Comparison of ENCODE assay signal across 18 cellular contexts in the genomic region with DNA sequence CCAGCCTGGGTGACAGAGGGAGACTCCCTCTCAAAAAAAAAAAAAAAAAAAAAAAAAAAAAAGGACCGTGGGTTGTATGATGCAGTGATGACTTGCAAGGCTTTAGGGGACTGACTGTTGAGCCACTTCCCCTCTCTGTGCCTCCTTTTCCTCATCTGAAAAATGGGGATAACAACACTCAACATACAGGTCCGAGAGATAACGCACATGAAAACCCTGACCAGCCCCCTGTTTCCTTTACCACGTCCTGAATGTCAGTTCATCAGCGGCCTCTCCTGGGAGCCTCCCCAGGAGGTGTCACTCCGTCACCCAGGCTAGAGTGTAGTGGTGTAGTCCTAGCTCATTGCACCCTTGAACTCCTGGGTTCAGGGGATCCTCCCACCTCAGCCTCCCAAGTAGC. TPM values are rescaled to one million over a fixed set of nuclear protein-coding genes. Genes with fewer than 3 reads are reported as not detected.
A peak's percentile ranks its signal among the peaks of the same experiment; 100 is the strongest.
DNase-seq lines count a peak whose midpoint lies in the region; ATAC-seq lines count a peak whose summit lies in the region.
"Had no signal": no experiment of that assay in that cellular context is flagged by ENCODE, and none has a peak within 500 bp of the region (broad histone marks: within the 10 kb centered on the region; RNA-seq: fewer than 3 reads in every experiment).

No MANE protein-coding gene starts in this region.

- peaks cover 10 to 46% (median 12%) of the 10 kb centered on the region in 3 experiments for H3K36me3 ChIP-seq in naive thymus-derived CD4-positive, alpha-beta T cell (ENCODE audit: control insufficient read depth in 2 of 3, insufficient read depth in 3 of 3, low read length in 3 of 3)
- H3K36me3 ChIP-seq in mesendoderm (ENCODE audit: control insufficient read depth, insufficient read depth, low read length): no peaks in the 10 kb centered on the region
- H3K36me3 ChIP-seq: tibial nerve had no signal

- no peak overlapping the region for H3K27ac ChIP-seq in naive thymus-derived CD4-positive, alpha-beta T cell (ENCODE audit: low read depth, low read length)
- no peak overlapping the region for H3K27ac ChIP-seq in mesendoderm (ENCODE audit: low read depth, low read length)
- H3K27ac ChIP-seq: GM23248, tibial nerve had no signal

- H3K27me3 Mint-ChIP-seq in activated CD4-positive, alpha-beta T cell treated with anti-CD3 and anti-CD28 coated beads, Interleukin-2, amount 10 ng/mL, durations not matched to agents 24 days and 14 days: no peaks in the 10 kb centered on the region
- H3K27me3 Mint-ChIP-seq in activated CD4-positive, alpha-beta memory T cell treated with anti-CD3 and anti-CD28 coated beads, Interleukin-2, amount 10 ng/mL, durations not matched to agents 7 days and 5 days: no peaks in the 10 kb centered on the region
- no peaks in the 10 kb centered on the region for H3K27me3 Mint-ChIP-seq in naive thymus-derived CD4-positive, alpha-beta T cell
- H3K27me3 Mint-ChIP-seq: dendritic cell treated with granulocyte-macrophage colony-stimulating factor and Interleukin-4, amounts not matched to agents 40 ng/mL and 50 ng/mL, for 4 days had no signal

- H3K4me3 ChIP-seq in naive thymus-derived CD4-positive, alpha-beta T cell (ENCODE audit: low read length): no peak overlapping the region
- no peak overlapping the region for H3K4me3 ChIP-seq in mesendoderm (ENCODE audit: low read length)
- H3K4me3 ChIP-seq: GM23248, tibial nerve had no signal

- POLR2A ChIA-PET in activated CD4-positive, alpha-beta memory T cell treated with anti-CD3 and anti-CD28 coated beads, Interleukin-2, amount 10 ng/mL, durations not matched to agents 7 days and 5 days (lab: Charles Lee): interaction anchor here (4.2 to 5.0 kb wide), 3 partner anchors 29 to 92 kb away, joined by 22 to 67 read pairs (median 32); partner anchors contain the start of gene RAB5IF
- POLR2A ChIA-PET in naive thymus-derived CD4-positive, alpha-beta T cell (lab: Charles Lee): interaction anchor here (0.7 to 9.2 kb wide), 3 partner anchors 12 to 47 kb away, joined by 5 to 74 read pairs (median 5); no protein-coding TSS in a partner anchor

- H2BK5ac ChIP-seq in mesendoderm (ENCODE audit: low read length): no peak overlapping the region

- H3K18ac ChIP-seq in mesendoderm (ENCODE audit: low read length): no peak overlapping the region

- CTCF ChIA-PET in activated CD4-positive, alpha-beta memory T cell treated with anti-CD3 and anti-CD28 coated beads, Interleukin-2, amount 10 ng/mL, durations not matched to agents 7 days and 5 days (lab: Charles Lee): interaction anchor here (0.6 to 1.4 kb wide), 4 partner anchors 29 to 439 kb away, joined by 3 to 4 read pairs (median 3); partner anchors contain the start of gene RAB5IF
- CTCF ChIA-PET in naive thymus-derived CD4-positive, alpha-beta T cell (lab: Charles Lee): no interaction called here

- no peak overlapping the region for H2BK120ac ChIP-seq in mesendoderm (ENCODE audit: low read depth, low read length)

- H3K23ac ChIP-seq in mesendoderm (ENCODE audit: low read length): no peak overlapping the region

- no peaks in the 10 kb centered on the region for H3K9me3 Mint-ChIP-seq in activated CD4-positive, alpha-beta T cell treated with anti-CD3 and anti-CD28 coated beads, Interleukin-2, amount 10 ng/mL, durations not matched to agents 24 days and 14 days
- H3K9me3 Mint-ChIP-seq in activated CD4-positive, alpha-beta memory T cell treated with anti-CD3 and anti-CD28 coated beads, Interleukin-2, amount 10 ng/mL, durations not matched to agents 7 days and 5 days: no peaks in the 10 kb centered on the region
- peaks cover 0 to 2% (median 0%) of the 10 kb centered on the region in 11 donors for H3K9me3 Mint-ChIP-seq in naive thymus-derived CD4-positive, alpha-beta T cell
- H3K9me3 Mint-ChIP-seq: dendritic cell treated with granulocyte-macrophage colony-stimulating factor and Interleukin-4, amounts not matched to agents 40 ng/mL and 50 ng/mL, for 4 days had no signal

- no peaks in the 10 kb centered on the region for H3K79me2 ChIP-seq in mesendoderm (ENCODE audit: control insufficient read depth, insufficient read depth, low read length)

- H4K8ac ChIP-seq in mesendoderm (ENCODE audit: low read depth, low read length): no peak overlapping the region

- H3K4ac ChIP-seq in mesendoderm (ENCODE audit: low read depth, low read length): no peak overlapping the region

- no peaks in the 10 kb centered on the region for H3K9me3 ChIP-seq in naive thymus-derived CD4-positive, alpha-beta T cell (ENCODE audit: control insufficient read depth in 2 of 3, low read length in 3 of 3)
- H3K9me3 ChIP-seq: spleen, tibial nerve had no signal

- no peak overlapping the region for H2BK15ac ChIP-seq in mesendoderm (replicated peaks; ENCODE audit: low read depth)

- peaks cover 52% of the 10 kb centered on the region for H3K36me3 Mint-ChIP-seq in activated CD4-positive, alpha-beta T cell treated with anti-CD3 and anti-CD28 coated beads, Interleukin-2, amount 10 ng/mL, durations not matched to agents 24 days and 14 days (ENCODE audit: low read depth)
- peaks cover 72% of the 10 kb centered on the region for H3K36me3 Mint-ChIP-seq in activated CD4-positive, alpha-beta memory T cell treated with anti-CD3 and anti-CD28 coated beads, Interleukin-2, amount 10 ng/mL, durations not matched to agents 7 days and 5 days (ENCODE audit: low read depth)
- peaks cover 0 to 31% (median 9%) of the 10 kb centered on the region in 5 donors for H3K36me3 Mint-ChIP-seq in naive thymus-derived CD4-positive, alpha-beta T cell

- no peak overlapping the region for H4K5ac ChIP-seq in mesendoderm (ENCODE audit: low read length)

- peaks cover 30 to 35% of the 10 kb centered on the region in 2 donors for H3K4me1 ChIP-seq in naive thymus-derived CD4-positive, alpha-beta T cell (ENCODE audit: control insufficient read depth in 2 of 2, insufficient read depth in 2 of 2, low read length in 2 of 2)
- H3K4me1 ChIP-seq in mesendoderm (ENCODE audit: control insufficient read depth, low read depth, low read length): no peaks in the 10 kb centered on the region

- peak overlapping the region; percentile 68 for H3K4me3 Mint-ChIP-seq in activated CD4-positive, alpha-beta T cell treated with anti-CD3 and anti-CD28 coated beads, Interleukin-2, amount 10 ng/mL, durations not matched to agents 24 days and 14 days
- H3K4me3 Mint-ChIP-seq in activated CD4-positive, alpha-beta memory T cell treated with anti-CD3 and anti-CD28 coated beads, Interleukin-2, amount 10 ng/mL, durations not matched to agents 7 days and 5 days: peak overlapping the region; percentile 47
- peak overlapping the region in 9 of 10 donors; percentile 38 to 99 (median 97) for H3K4me3 Mint-ChIP-seq in naive thymus-derived CD4-positive, alpha-beta T cell
- H3K4me3 Mint-ChIP-seq: dendritic cell treated with granulocyte-macrophage colony-stimulating factor and Interleukin-4, amounts not matched to agents 40 ng/mL and 50 ng/mL, for 4 days had no signal

- no peaks in the 10 kb centered on the region for H3K79me1 ChIP-seq in mesendoderm (ENCODE audit: low read length)

- no CpG with 5 or more reads among the region's 6 CpGs for WGBS in mesendoderm (ENCODE audit: extremely low coverage, insufficient coverage, low lambda C conversion rate)

- no peak for DNase-seq in activated CD4-positive, alpha-beta T cell treated with anti-CD3 and anti-CD28 coated beads, Interleukin-2, amount 10 ng/mL, durations not matched to agents 24 days and 14 days
- DNase-seq in activated CD4-positive, alpha-beta T cell treated with anti-CD3 and anti-CD28 coated beads, Interleukin-2, amount 50 U/mL, for 1 hour: no peak
- DNase-seq in GDM1 (lab: John Stamatoyannopoulos, UW) (peak; percentile 40), mesendoderm (no peak)
- no peak for DNase-seq in activated CD4-positive, alpha-beta memory T cell treated with anti-CD3 and anti-CD28 coated beads, Interleukin-2, amount 10 ng/mL, durations not matched to agents 7 days and 5 days
- DNase-seq in naive thymus-derived CD4-positive, alpha-beta T cell: no peak
- no peak for DNase-seq in effector CD8-positive, alpha-beta T cell (lab: John Stamatoyannopoulos, UW)
- DNase-seq: NCI-H2171, NCI-H82, spleen had no signal

- H3K56ac ChIP-seq in mesendoderm (ENCODE audit: low read length): no peak overlapping the region

- H3K27me3 ChIP-seq in naive thymus-derived CD4-positive, alpha-beta T cell (ENCODE audit: control insufficient read depth in 2 of 2, insufficient read depth in 2 of 2, low read length in 2 of 2): no peaks in the 10 kb centered on the region
- H3K27me3 ChIP-seq in mesendoderm (ENCODE audit: insufficient read depth, low read length, poor library complexity): no peaks in the 10 kb centered on the region
- H3K27me3 ChIP-seq: spleen, tibial nerve had no signal

- H2AK5ac ChIP-seq in mesendoderm (ENCODE audit: low read length): no peak overlapping the region

- H3K4me2 ChIP-seq in mesendoderm (ENCODE audit: low read length): no peak overlapping the region

- H3K4me1 Mint-ChIP-seq in activated CD4-positive, alpha-beta T cell treated with anti-CD3 and anti-CD28 coated beads, Interleukin-2, amount 10 ng/mL, durations not matched to agents 24 days and 14 days: peaks cover 47% of the 10 kb centered on the region
- H3K4me1 Mint-ChIP-seq in activated CD4-positive, alpha-beta memory T cell treated with anti-CD3 and anti-CD28 coated beads, Interleukin-2, amount 10 ng/mL, durations not matched to agents 7 days and 5 days: peaks cover 49% of the 10 kb centered on the region
- H3K4me1 Mint-ChIP-seq in naive thymus-derived CD4-positive, alpha-beta T cell: peaks cover 29 to 61% (median 55%) of the 10 kb centered on the region in 7 donors

- H3K27ac Mint-ChIP-seq in activated CD4-positive, alpha-beta T cell treated with anti-CD3 and anti-CD28 coated beads, Interleukin-2, amount 10 ng/mL, durations not matched to agents 24 days and 14 days: peak overlapping the region; percentile 98
- peak overlapping the region; percentile 97 for H3K27ac Mint-ChIP-seq in activated CD4-positive, alpha-beta memory T cell treated with anti-CD3 and anti-CD28 coated beads, Interleukin-2, amount 10 ng/mL, durations not matched to agents 7 days and 5 days
- H3K27ac Mint-ChIP-seq in naive thymus-derived CD4-positive, alpha-beta T cell: peak overlapping the region; percentile 36 to 97 (median 85)
- H3K27ac Mint-ChIP-seq: dendritic cell treated with granulocyte-macrophage colony-stimulating factor and Interleukin-4, amounts not matched to agents 40 ng/mL and 50 ng/mL, for 4 days had no signal

- H3K9ac ChIP-seq in mesendoderm (ENCODE audit: low read length): no peak overlapping the region
- H3K9ac ChIP-seq: GM23248 had no signal

- intact Hi-C loops in activated CD4-positive, alpha-beta T cell treated with anti-CD3 and anti-CD28 coated beads, Interleukin-2, amount 10 ng/mL, durations not matched to agents 24 days and 14 days (cut with micrococcal nuclease): loop anchor here (10.0 kb wide), 1 partner anchor 83 kb away; no protein-coding TSS in a partner anchor
- intact Hi-C loops in naive thymus-derived CD4-positive, alpha-beta T cell (cut with micrococcal nuclease): no loop called here

- ATAC-seq in naive thymus-derived CD4-positive, alpha-beta T cell: no peak
- ATAC-seq in GM21367 (IDR thresholded peaks at IDR 0.05; ENCODE audit: unreplicated experiment): no peak

RNA-seq across cellular contexts. Expression of gene SLA2, which starts 3.9 kb away (rescaled TPM):
- total RNA-seq in activated CD4-positive, alpha-beta T cell treated with anti-CD3 and anti-CD28 coated beads, Interleukin-2, amount 10 ng/mL, durations not matched to agents 24 days and 14 days: 59.0 and 59.6 TPM in 2 replicates
- 10 to 100 TPM; 78.6 to 79.9 TPM for total RNA-seq in activated CD4-positive, alpha-beta memory T cell treated with anti-CD3 and anti-CD28 coated beads, Interleukin-2, amount 10 ng/mL, durations not matched to agents 7 days and 5 days
- total RNA-seq in naive thymus-derived CD4-positive, alpha-beta T cell: 10 to 100 TPM; 28.3 to 80.7 (median 29.7) TPM
- 10 to 100 TPM; 11.0 to 13.7 TPM for polyA plus RNA-seq in naive thymus-derived CD4-positive, alpha-beta T cell
- polyA plus RNA-seq in mesendoderm (2013, experiment 1 of 2): 0.10 TPM
- 0.07 TPM for polyA plus RNA-seq in mesendoderm (2013, experiment 2 of 2)
- total RNA-seq: A673, Daoy, epithelial cell of proximal tubule, GM23248, HT-29 had no signal
- polyA plus RNA-seq: GM23248 had no signal

RNA-seq across cellular contexts. Expression of gene RAB5IF, which starts 36.6 kb away (rescaled TPM):
- total RNA-seq in activated CD4-positive, alpha-beta T cell treated with anti-CD3 and anti-CD28 coated beads, Interleukin-2, amount 10 ng/mL, durations not matched to agents 24 days and 14 days: 114 and 122 TPM in 2 replicates
- 10 to 100 TPM; 92.8 to 94.1 TPM for total RNA-seq in activated CD4-positive, alpha-beta memory T cell treated with anti-CD3 and anti-CD28 coated beads, Interleukin-2, amount 10 ng/mL, durations not matched to agents 7 days and 5 days
- 100 to 1,000 TPM in 1 of 5 experiments, 10 to 100 TPM in 4; 47.9 to 100 (median 53.1) TPM for total RNA-seq in naive thymus-derived CD4-positive, alpha-beta T cell
- 100 to 1,000 TPM; 104 to 153 TPM for polyA plus RNA-seq in naive thymus-derived CD4-positive, alpha-beta T cell
- 152 TPM for polyA plus RNA-seq in mesendoderm (2013, experiment 1 of 2)
- 148 TPM for polyA plus RNA-seq in mesendoderm (2013, experiment 2 of 2)

Comparison
In these comparisons a context has a peak if more than half of its experiments do, and no peak if none do; other contexts are left out.
1. H3K4me3 Mint-ChIP-seq: peak in every context shown above with its lines; median percentile 97 in naive thymus-derived CD4-positive, alpha-beta T cell; 68 in activated CD4-positive, alpha-beta T cell treated with anti-CD3 and anti-CD28 coated beads, Interleukin-2, amount 10 ng/mL, durations not matched to agents 24 days and 14 days; 47 in activated CD4-positive, alpha-beta memory T cell treated with anti-CD3 and anti-CD28 coated beads, Interleukin-2, amount 10 ng/mL, durations not matched to agents 7 days and 5 days.